ENCODE assay signal across 8 cellular contexts in the genomic region with DNA sequence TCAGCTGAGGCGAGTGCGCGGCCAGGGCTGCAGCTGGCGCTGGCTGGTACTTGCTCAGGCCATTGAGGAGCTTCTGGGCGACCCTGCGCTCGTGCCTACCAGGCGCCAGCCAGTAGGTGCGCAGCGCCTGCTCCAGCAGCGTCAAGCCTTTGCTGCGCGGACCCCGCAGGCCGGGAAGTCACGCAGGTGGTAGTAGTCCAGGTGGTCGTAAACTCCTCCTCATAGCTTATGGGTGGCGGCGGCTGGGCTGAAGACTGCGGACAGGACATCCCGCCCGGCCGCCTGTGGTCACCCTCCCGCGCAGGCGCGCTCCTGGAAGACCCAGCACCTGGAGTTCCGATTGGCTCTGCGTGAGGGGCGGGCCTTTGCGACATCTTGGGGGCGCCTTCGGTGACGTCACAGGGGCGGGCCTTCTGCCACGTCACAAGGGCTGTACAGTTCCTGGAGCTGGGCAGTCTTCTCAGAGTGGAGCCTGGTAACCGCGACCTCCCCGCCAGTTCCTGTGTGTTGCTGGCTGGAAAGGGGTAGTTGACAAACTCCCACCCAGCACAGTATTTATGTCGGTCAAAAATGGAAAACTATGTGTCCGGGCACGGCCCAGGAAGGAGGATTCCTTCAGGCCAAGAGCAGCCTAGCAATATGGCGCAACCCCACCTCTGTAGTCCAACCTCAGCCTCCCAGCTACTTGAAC.
DNase-seq lines count a peak whose midpoint lies in the region; ATAC-seq and TF ChIP-seq lines count a peak whose summit lies in the region.
"Not testable (repeated sequence)": the region's sequence is repeated elsewhere in the genome, so short reads cannot be mapped to it uniquely, and the experiment has no call there.

No MANE protein-coding gene starts in this region.

- H3K27me3 ChIP-seq in SK-N-SH (ENCODE audit: insufficient read depth); thoracic aorta (replicated peaks; ENCODE audit: insufficient read depth): not testable (repeated sequence)

- H3K4me3 Mint-ChIP-seq in osteocyte (ENCODE audit: unreplicated experiment) = peak overlapping the region; percentile 84

- not testable (repeated sequence) for H3K36me3 Mint-ChIP-seq in activated naive CD4-positive, alpha-beta T cell treated with anti-CD3 and anti-CD28 coated beads, Interleukin-2, amount 50 U/mL, for 72 hours; osteocyte (ENCODE audit: unreplicated experiment)

- H3K4me2 ChIP-seq in SK-N-SH = peak overlapping the region; percentile 80

- CTCF ChIA-PET in SK-N-SH (lab: Yijun Ruan, JAX) = not testable (repeated sequence)

- not testable (repeated sequence) for H4K20me1 ChIP-seq in SK-N-SH (ENCODE audit: insufficient read depth)

- H3K4me3 ChIP-seq in GM12864 (ENCODE audit: low read depth, low read length) = peak overlapping the region; percentile 67
- H3K4me3 ChIP-seq in SK-N-SH (ENCODE audit: low read depth in 2 of 2, low read length in 1 of 2) = peak overlapping the region; percentile 81 to 82
- H3K4me3 ChIP-seq in thoracic aorta = peak overlapping the region; percentile 80

- not testable (repeated sequence) for TF ChIP-seq EP300 in SK-N-SH (IDR thresholded peaks at IDR 0.05; ENCODE audit: borderline replicate concordance in 1 of 2, low read depth in 1 of 2, low read length in 1 of 2)

- POLR2A ChIA-PET in SK-N-SH (lab: Yijun Ruan, JAX) = interaction anchor here (0.8 kb wide), 1 partner anchor 19 kb away, joined by 3 read pairs; no protein-coding TSS in a partner anchor

- WGBS in SK-N-SH (ENCODE audit: low lambda C conversion rate) = 2% methylated on average over 19 of the region's 43 CpGs

- not testable (repeated sequence) for TF ChIP-seq CTCF in GM12864 (IDR thresholded peaks at IDR 0.05; ENCODE audit: low read depth, low read length, missing control alignments); thoracic aorta (IDR thresholded peaks at IDR 0.05)
- TF ChIP-seq CTCF in SK-N-SH (IDR thresholded peaks at IDR 0.05) = 0 out of 2 replicates have a peak, but pooled peaks have one; percentile 16
- TF ChIP-seq CTCF in osteocyte (IDR thresholded peaks at IDR 0.05) = peak; percentile 16

- not testable (repeated sequence) for H3K9me3 Mint-ChIP-seq in activated naive CD4-positive, alpha-beta T cell treated with anti-CD3 and anti-CD28 coated beads, Interleukin-2, amount 50 U/mL, for 72 hours; osteocyte (ENCODE audit: unreplicated experiment)

- H3K27ac Mint-ChIP-seq in activated naive CD4-positive, alpha-beta T cell treated with anti-CD3 and anti-CD28 coated beads, Interleukin-2, amount 50 U/mL, for 72 hours = peak overlapping the region; percentile 82 to 90
- H3K27ac Mint-ChIP-seq in osteocyte (ENCODE audit: unreplicated experiment) = peak overlapping the region; percentile 97

- DNase-seq in GM12864 (ENCODE audit: low read depth) = peak; percentile 75
- peak; percentile 73 for DNase-seq in NCI-H1092 (lab: John Stamatoyannopoulos, UW)
- peak; percentile 93 for DNase-seq in SK-N-SH
- DNase-seq in activated naive CD4-positive, alpha-beta T cell treated with anti-CD3 and anti-CD28 coated beads, Interleukin-2, amount 50 U/mL, for 72 hours (ENCODE audit: low spot score in 2 of 2) = peak; percentile 92 to 97
- peak; percentile 88 for DNase-seq in glomerular visceral epithelial cell (ENCODE audit: extremely low spot score)
- peak; percentile 98 for DNase-seq in osteocyte (ENCODE audit: extremely low spot score, unreplicated experiment)
- DNase-seq in thoracic aorta (ENCODE audit: low spot score) = peak; percentile 73

- peak overlapping the region; percentile 56 to 74; a peak in 3 of 4 replicates for H3K27ac ChIP-seq in SK-N-SH (ENCODE audit: low read depth in 2 of 2, low read length in 1 of 2)
- H3K27ac ChIP-seq in thoracic aorta = peak overlapping the region; percentile 82 to 93

- H3K27me3 Mint-ChIP-seq in osteocyte (ENCODE audit: unreplicated experiment) = not testable (repeated sequence)

- H3K79me2 ChIP-seq in SK-N-SH (ENCODE audit: insufficient read depth) = peaks cover 48% of the 10 kb centered on the region

- H3K9me2 ChIP-seq in SK-N-SH = not testable (repeated sequence)

- peak overlapping the region; percentile 68 for H3K9ac ChIP-seq in SK-N-SH

- peak overlapping the region; percentile 94 for H2AFZ ChIP-seq in SK-N-SH (ENCODE audit: low read depth)

- not testable (repeated sequence) for H3F3A ChIP-seq in SK-N-SH (replicated peaks; ENCODE audit: insufficient read depth)

- H3K9me3 ChIP-seq in SK-N-SH, thoracic aorta: not testable (repeated sequence)

- not testable (repeated sequence) for H3K36me3 ChIP-seq in SK-N-SH (replicated peaks in 1 of 2; ENCODE audit: control insufficient read depth in 1 of 2, insufficient read depth in 2 of 2, low read length in 1 of 2); thoracic aorta

- H3K4me1 Mint-ChIP-seq in osteocyte (ENCODE audit: unreplicated experiment) = not testable (repeated sequence)

- TF ChIP-seq RAD21 in SK-N-SH (IDR thresholded peaks at IDR 0.05; ENCODE audit: low read length) = not testable (repeated sequence)

- ATAC-seq in HG02610 (IDR thresholded peaks at IDR 0.05; ENCODE audit: unreplicated experiment) (peak; percentile 98), thoracic aorta (ENCODE audit: insufficient number of reproducible peaks, low FRiP score, low read depth) (peak; percentile 97)
- peak; percentile 97 to 99 for ATAC-seq in activated naive CD4-positive, alpha-beta T cell treated with anti-CD3 and anti-CD28 coated beads, Interleukin-2, amount 50 U/mL, for 72 hours

- H3K4me1 ChIP-seq in SK-N-SH (ENCODE audit: control insufficient read depth in 1 of 2, insufficient read depth in 2 of 2, low read depth in 1 of 2, low read length in 1 of 2); thoracic aorta (ENCODE audit: control insufficient read depth in 1 of 2, low read depth in 2 of 2): not testable (repeated sequence)

TF ChIP-seq in SK-N-SH, 30 proteins besides CTCF, POLR2A, EP300 and RAD21:
- TF ChIP-seq RFX5 (IDR thresholded peaks at IDR 0.05; ENCODE audit: low read length) = peak; percentile 61; the same call in 1 of the 2 replicates
- TF ChIP-seq MXI1 (IDR thresholded peaks at IDR 0.05; ENCODE audit: low read depth, low read length) = peak; percentile 51; the same call in 1 of the 2 replicates
- TF ChIP-seq, protein P1, sequence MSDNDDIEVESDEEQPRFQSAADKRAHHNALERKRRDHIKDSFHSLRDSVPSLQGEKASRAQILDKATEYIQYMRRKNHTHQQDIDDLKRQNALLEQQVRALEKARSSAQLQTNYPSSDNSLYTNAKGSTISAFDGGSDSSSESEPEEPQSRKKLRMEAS (IDR thresholded peaks at IDR 0.05; ENCODE audit: low read depth) = peak; percentile 76
- TF ChIP-seq TCF12 (IDR thresholded peaks at IDR 0.05) = 0 out of 2 replicates have a peak, but pooled peaks have one; percentile 7
- peak; percentile 50 for TF ChIP-seq CHD2 (IDR thresholded peaks at IDR 0.05; ENCODE audit: low read length, partially characterized antibody)
- peak; percentile 71; the same call in 1 of the 2 replicates for TF ChIP-seq YY1 (IDR thresholded peaks at IDR 0.05; ENCODE audit: low read depth)
- peak; percentile 77 for TF ChIP-seq NRF1 (IDR thresholded peaks at IDR 0.05; ENCODE audit: low read depth, low read length)
- TF ChIP-seq ELF1 (IDR thresholded peaks at IDR 0.05) = peak; percentile 74
- peak; percentile 78 for TF ChIP-seq POLR2AphosphoS5 (IDR thresholded peaks at IDR 0.05; ENCODE audit: low read depth, low read length)
- TF ChIP-seq SIN3A (IDR thresholded peaks at IDR 0.05; ENCODE audit: borderline replicate concordance, low read depth, low read length) = peak; percentile 18; the same call in 1 of the 2 replicates

Comparison
In these comparisons a context has a peak if more than half of its experiments do, and no peak if none do; other contexts are left out.
1. Peak in every context shown above with its lines: DNase-seq, ATAC-seq, H3K4me3 ChIP-seq and H3K27ac ChIP-seq.